In genomic region chr18:67243799-67244587, GRCh38 we compare ENCODE assay signal across 9 cellular contexts.
A peak's percentile ranks its signal among the peaks of the same experiment; 100 is the strongest.
DNase-seq lines count a peak whose midpoint lies in the region; ATAC-seq and TF ChIP-seq lines count a peak whose summit lies in the region.
"Had no signal": no experiment of that assay in that cellular context is flagged by ENCODE, and none has a peak within 500 bp of the region (broad histone marks: within the 10 kb centered on the region; RNA-seq: fewer than 3 reads in every experiment).

No MANE protein-coding gene starts in this region.

- H3K4me3 Mint-ChIP-seq in activated naive CD4-positive, alpha-beta T cell treated with anti-CD3 and anti-CD28 coated beads, Interleukin-2, amount 10 ng/mL, durations not matched to agents 7 days and 5 days, result peak overlapping the region; percentile 70
- H3K4me3 Mint-ChIP-seq in IgD-negative memory B cell, result peak overlapping the region in 3 of 4 donors; percentile 13 to 72 (median 50)

- no peak for TF ChIP-seq CTCF in tibial artery (IDR thresholded peaks at IDR 0.05)
- no peak for TF ChIP-seq CTCF in gastrocnemius medialis (IDR thresholded peaks at IDR 0.05 in 4 of 5, conservative IDR thresholded peaks at IDR 0.05 in 1 of 5)

- no peaks in the 10 kb centered on the region for H3K36me3 Mint-ChIP-seq in activated naive CD4-positive, alpha-beta T cell treated with anti-CD3 and anti-CD28 coated beads, Interleukin-2, amount 10 ng/mL, durations not matched to agents 7 days and 5 days
- peaks cover 1% of the 10 kb centered on the region for H3K36me3 Mint-ChIP-seq in IgD-negative memory B cell

- H3K4me3 ChIP-seq in tibial artery (peak overlapping the region; percentile 2 to 15), gastrocnemius medialis (no peak overlapping the region)
- H3K4me3 ChIP-seq: body of pancreas had no signal

- no peak for TF ChIP-seq POLR2A in gastrocnemius medialis (IDR thresholded peaks at IDR 0.05)

- DNase-seq in activated naive CD4-positive, alpha-beta T cell treated with anti-CD3 and anti-CD28 coated beads, Interleukin-2, amount 10 ng/mL, durations not matched to agents 7 days and 5 days, result no peak
- no peak for DNase-seq in activated naive CD4-positive, alpha-beta T cell treated with anti-CD3 and anti-CD28 coated beads, Interleukin-2, amount 50 U/mL, for 16 hours
- peak; percentile 54 to 72 for DNase-seq in dermis microvascular lymphatic vessel endothelial cell (ENCODE audit: low read depth in 2 of 2)
- DNase-seq in tibial artery, result no peak
- no peak for DNase-seq in gastrocnemius medialis
- DNase-seq: body of pancreas had no signal

- H3K27ac ChIP-seq in tibial artery, result peak overlapping the region in 1 of 2 donors; percentile 36
- H3K27ac ChIP-seq in gastrocnemius medialis, result no peak overlapping the region
- H3K27ac ChIP-seq: body of pancreas had no signal

- ATAC-seq in HG03108 (IDR thresholded peaks at IDR 0.05; ENCODE audit: unreplicated experiment), result no peak
- ATAC-seq in HG03045 (IDR thresholded peaks at IDR 0.05; ENCODE audit: unreplicated experiment), result no peak
- ATAC-seq in gastrocnemius medialis, result no peak
- ATAC-seq: body of pancreas had no signal

- peak overlapping the region; percentile 62 for H3K27ac Mint-ChIP-seq in activated naive CD4-positive, alpha-beta T cell treated with anti-CD3 and anti-CD28 coated beads, Interleukin-2, amount 10 ng/mL, durations not matched to agents 7 days and 5 days
- H3K27ac Mint-ChIP-seq in IgD-negative memory B cell, result no peak overlapping the region

- no peaks in the 10 kb centered on the region for H3K9me3 ChIP-seq in tibial artery
- no peaks in the 10 kb centered on the region for H3K9me3 ChIP-seq in gastrocnemius medialis
- H3K9me3 ChIP-seq: body of pancreas had no signal

- no peaks in the 10 kb centered on the region for H3K9me3 Mint-ChIP-seq in activated naive CD4-positive, alpha-beta T cell treated with anti-CD3 and anti-CD28 coated beads, Interleukin-2, amount 10 ng/mL, durations not matched to agents 7 days and 5 days
- H3K9me3 Mint-ChIP-seq in IgD-negative memory B cell, result no peaks in the 10 kb centered on the region

- H3K4me1 Mint-ChIP-seq in activated naive CD4-positive, alpha-beta T cell treated with anti-CD3 and anti-CD28 coated beads, Interleukin-2, amount 10 ng/mL, durations not matched to agents 7 days and 5 days, result peaks cover 24% of the 10 kb centered on the region
- H3K4me1 Mint-ChIP-seq in IgD-negative memory B cell, result peaks cover 3 to 7% (median 4%) of the 10 kb centered on the region in 3 donors

- CTCF ChIA-PET in activated naive CD4-positive, alpha-beta T cell treated with anti-CD3 and anti-CD28 coated beads, Interleukin-2, amount 10 ng/mL, durations not matched to agents 7 days and 5 days (lab: Charles Lee), result no interaction called here

- in situ Hi-C loops in gastrocnemius medialis (cut with MboI; ENCODE audit: low sequenced_read_pairs in 4 of 4), result no loop called here

- H3K27me3 ChIP-seq in tibial artery (no peaks in the 10 kb centered on the region), gastrocnemius medialis (no peaks in the 10 kb centered on the region)
- H3K27me3 ChIP-seq: body of pancreas had no signal

- H3K36me3 ChIP-seq in tibial artery (no peaks in the 10 kb centered on the region), gastrocnemius medialis (no peaks in the 10 kb centered on the region)

- intact Hi-C loops in tibial artery (cut with DNase I; ENCODE audit: low total_unique reads), result no loop called here
- intact Hi-C loops in gastrocnemius medialis (cut with DNase I; ENCODE audit: low total_unique reads), result no loop called here

- H3K27me3 Mint-ChIP-seq in activated naive CD4-positive, alpha-beta T cell treated with anti-CD3 and anti-CD28 coated beads, Interleukin-2, amount 10 ng/mL, durations not matched to agents 7 days and 5 days, result no peaks in the 10 kb centered on the region
- H3K27me3 Mint-ChIP-seq in IgD-negative memory B cell, result no peaks in the 10 kb centered on the region

- peaks cover 0 to 5% (median 2%) of the 10 kb centered on the region in 4 donors for H3K4me1 ChIP-seq in tibial artery
- H3K4me1 ChIP-seq in gastrocnemius medialis, result no peaks in the 10 kb centered on the region
- H3K4me1 ChIP-seq: body of pancreas had no signal

Comparison
In these comparisons a context has a peak if more than half of its experiments do, and no peak if none do; other contexts are left out.
1. DNase-seq: peak in dermis microvascular lymphatic vessel endothelial cell (2 of 2); none in activated naive CD4-positive, alpha-beta T cell treated with anti-CD3 and anti-CD28 coated beads, Interleukin-2, amount 10 ng/mL, durations not matched to agents 7 days and 5 days (single experiment), activated naive CD4-positive, alpha-beta T cell treated with anti-CD3 and anti-CD28 coated beads, Interleukin-2, amount 50 U/mL, for 16 hours (single experiment), tibial artery (0 of 2) and gastrocnemius medialis (0 of 2).
2. H3K4me3 ChIP-seq: peak in tibial artery (2 of 2); none in gastrocnemius medialis (0 of 4).